22 cellular contexts compared by ENCODE assay signal in the genomic region with DNA sequence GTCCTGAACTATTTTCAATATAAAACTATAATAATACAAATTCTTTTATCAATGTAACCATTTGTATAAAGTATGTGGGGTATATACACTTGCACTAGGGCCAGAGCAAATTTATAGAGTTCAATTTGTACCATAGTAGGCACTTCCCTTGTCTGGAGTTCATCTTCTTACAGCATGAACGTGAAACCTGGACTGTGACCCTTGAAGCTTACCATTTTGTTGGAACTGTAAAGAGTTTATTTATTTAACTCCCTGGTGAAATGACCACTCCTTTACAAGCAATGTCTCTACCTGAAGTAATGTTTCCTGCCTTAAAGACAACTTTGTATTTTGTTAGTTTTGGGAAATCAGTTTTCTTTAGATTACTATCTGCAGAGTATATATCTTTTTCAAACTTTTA.
"Had no signal": no experiment of that assay in that cellular context is flagged by ENCODE, and none has a peak within 500 bp of the region (broad histone marks: within the 10 kb centered on the region; RNA-seq: fewer than 3 reads in every experiment).

No MANE protein-coding gene starts in this region.

- H3K36me3 ChIP-seq: heart right ventricle, left lung, lower lobe of right lung, sigmoid colon, suprapubic skin, thyroid gland, upper lobe of left lung, uterus had no signal

- DNase-seq: cerebellar nuclear complex; dorsolateral prefrontal cortex; effector CD8-positive, alpha-beta T cell; foreskin melanocyte; heart right ventricle; islet precursor cell; lower lobe of right lung; midbrain; naive thymus-derived CD4-positive, alpha-beta T cell; nephron progenitor cell; posterior cingulate gyrus; sigmoid colon; stimulated activated CD4-positive, alpha-beta T cell treated with anti-CD3 and anti-CD28 coated beads, Interleukin-12 subunit alpha, Interleukin-12 subunit beta, amount 100 ng/mL, for 4 hours; stimulated activated CD4-positive, alpha-beta T cell treated with anti-CD3 and anti-CD28 coated beads, Interleukin-2, amount 100 ng/mL, for 48 hours; stimulated activated naive CD8-positive, alpha-beta T cell treated with anti-CD3 and anti-CD28 coated beads, Interleukin-15, Interleukin-2, amounts not matched to agents 100 U/mL and 50 U/mL, for 24 hours; thyroid gland; upper lobe of left lung; uterus had no signal

- H3K4me3 ChIP-seq: coronary artery, heart right ventricle, left lung, lower lobe of right lung, sigmoid colon, skin epidermis, suprapubic skin, thyroid gland, upper lobe of left lung, uterus had no signal

- H3K9me3 ChIP-seq: heart right ventricle, left lung, lower lobe of right lung, sigmoid colon, suprapubic skin, thyroid gland, upper lobe of left lung, uterus had no signal

- ATAC-seq: heart right ventricle; left lung; lower lobe of right lung; naive thymus-derived CD4-positive, alpha-beta T cell; stimulated activated naive CD8-positive, alpha-beta T cell treated with anti-CD3 and anti-CD28 coated beads, Interleukin-15, Interleukin-2, amounts not matched to agents 100 U/mL and 50 U/mL, for 24 hours had no signal

- H3K27ac ChIP-seq: coronary artery, heart right ventricle, left lung, lower lobe of right lung, sigmoid colon, skin epidermis, suprapubic skin, thyroid gland, upper lobe of left lung, uterus had no signal

- H3K27me3 ChIP-seq: dorsolateral prefrontal cortex, heart right ventricle, left lung, sigmoid colon, suprapubic skin, thyroid gland, upper lobe of left lung, uterus had no signal

- H3K4me1 ChIP-seq: heart right ventricle, left lung, lower lobe of right lung, sigmoid colon, suprapubic skin, thyroid gland, upper lobe of left lung, uterus had no signal
